8 cellular contexts compared by ENCODE assay signal in the genomic region with DNA sequence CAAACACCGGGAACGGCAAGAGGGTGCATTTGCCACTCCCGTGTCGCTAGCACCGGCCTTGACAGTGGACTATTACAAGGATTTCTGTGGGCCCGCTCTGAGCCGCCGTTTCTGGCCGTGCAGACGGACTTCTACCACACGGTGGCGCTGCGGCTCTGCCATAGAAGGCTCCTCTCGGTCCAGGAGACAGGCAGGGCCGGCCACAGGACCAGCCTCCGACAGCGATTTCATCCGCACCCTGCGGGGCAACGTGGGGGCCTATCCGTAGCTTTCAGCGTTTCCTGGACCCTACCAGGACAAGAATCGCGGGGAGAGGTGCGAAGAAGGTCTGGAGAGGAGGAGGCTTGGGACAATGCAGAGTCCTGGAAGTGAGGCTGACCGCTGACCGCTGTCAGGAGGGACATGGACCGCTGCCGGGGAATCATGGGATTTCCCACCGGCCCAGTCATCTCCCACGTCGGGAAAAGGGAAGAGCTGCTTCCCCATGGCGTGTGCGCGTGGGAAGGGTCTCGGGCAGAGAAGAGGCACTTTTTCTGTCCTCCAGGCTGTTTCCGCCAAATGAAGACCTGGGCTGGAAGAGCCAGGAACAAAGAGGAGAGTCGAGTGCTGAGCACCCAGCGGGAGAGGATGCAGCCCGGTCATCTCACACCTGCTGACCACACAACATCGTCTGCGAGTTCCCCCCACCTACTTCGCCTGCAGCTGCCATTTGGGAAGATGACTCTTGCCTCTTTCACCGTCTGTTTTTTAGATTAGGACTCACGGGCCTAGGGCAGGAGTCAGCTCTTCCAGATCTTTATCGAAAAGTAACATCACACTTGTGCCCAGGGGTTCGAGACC. TPM values are rescaled to one million over a fixed set of nuclear protein-coding genes. Genes with fewer than 3 reads are reported as not detected.
DNase-seq lines count a peak whose midpoint lies in the region; ATAC-seq and TF ChIP-seq lines count a peak whose summit lies in the region.

No MANE protein-coding gene starts in this region.

- H3K4me3 ChIP-seq in fibroblast of the aortic adventitia (ENCODE audit: low read depth, low read length) (peak overlapping the region; percentile 48), neural cell (ENCODE audit: low read length) (peak overlapping the region; percentile 60)

- peak overlapping the region in 3 of 7 donors; percentile 13 to 60 (median 59) for H3K27ac Mint-ChIP-seq in CD14-positive monocyte
- peak overlapping the region; percentile 60 for H3K27ac Mint-ChIP-seq in activated T-helper 17 cell treated with anti-CD3 and anti-CD28 coated beads, Interleukin-2, amount 50 U/mL, for 72 hours

- peaks cover 16% of the 10 kb centered on the region for H3K4me1 Mint-ChIP-seq in CD14-positive monocyte
- peaks cover 15% of the 10 kb centered on the region for H3K4me1 Mint-ChIP-seq in activated T-helper 17 cell treated with anti-CD3 and anti-CD28 coated beads, Interleukin-2, amount 50 U/mL, for 72 hours

- H4K20me1 ChIP-seq in neural cell (ENCODE audit: insufficient read depth), result no peaks in the 10 kb centered on the region

- H3K36me3 Mint-ChIP-seq in CD14-positive monocyte, result no peaks in the 10 kb centered on the region
- H3K36me3 Mint-ChIP-seq in activated T-helper 17 cell treated with anti-CD3 and anti-CD28 coated beads, Interleukin-2, amount 50 U/mL, for 72 hours (ENCODE audit: low read depth), result no peaks in the 10 kb centered on the region

- H3K27ac ChIP-seq in neural cell (ENCODE audit: low read length), result no peak overlapping the region

- no peaks in the 10 kb centered on the region for H3K9me2 ChIP-seq in neural cell (ENCODE audit: insufficient read depth, low read length)

- H3K9me3 Mint-ChIP-seq in CD14-positive monocyte, result no peaks in the 10 kb centered on the region
- H3K9me3 Mint-ChIP-seq in activated T-helper 17 cell treated with anti-CD3 and anti-CD28 coated beads, Interleukin-2, amount 50 U/mL, for 72 hours, result no peaks in the 10 kb centered on the region

- peak; percentile 86 for TF ChIP-seq CTCF in CD14-positive monocyte (IDR thresholded peaks at IDR 0.05)
- peak; percentile 89 for TF ChIP-seq CTCF in fibroblast of the aortic adventitia (IDR thresholded peaks at IDR 0.05; ENCODE audit: insufficient read depth, low read length)
- peak; percentile 95 for TF ChIP-seq CTCF in neural cell (IDR thresholded peaks at IDR 0.05; ENCODE audit: poor library complexity, severe bottlenecking)

- H3K27me3 ChIP-seq in neural cell (ENCODE audit: insufficient read depth, low read depth, low read length), result no peaks in the 10 kb centered on the region

- TF ChIP-seq RAD21 in neural cell (conservative IDR thresholded peaks at IDR 0.05), result peak; percentile 94

- H3F3A ChIP-seq in neural cell (ENCODE audit: insufficient read depth, low read length, poor library complexity, severe bottlenecking), result no peaks in the 10 kb centered on the region

- ATAC-seq in GM21367 (IDR thresholded peaks at IDR 0.05; ENCODE audit: unreplicated experiment), result peak; percentile 72
- ATAC-seq in activated T-helper 17 cell treated with anti-CD3 and anti-CD28 coated beads, Interleukin-2, amount 50 U/mL, for 72 hours (replicated peaks), result peak; percentile 88

- intact Hi-C loops in CD14-positive monocyte (cut with micrococcal nuclease), result loop anchor here (2.0 to 10.0 kb wide), 5 partner anchors 397 to 784 kb away; a partner anchor contains a TSS

- peak; percentile 87 for DNase-seq in CD14-positive monocyte (ENCODE audit: low spot score)
- peak; percentile 77 to 81 for DNase-seq in Kasumi-1 (lab: John Stamatoyannopoulos, UW)
- DNase-seq in RPMI7951 (ENCODE audit: low read depth), result peak; percentile 79
- DNase-seq in fibroblast of the aortic adventitia (ENCODE audit: low read depth), result peak; percentile 87
- peak; percentile 6 to 75 (median 64) for DNase-seq in stimulated activated naive CD4-positive, alpha-beta T cell (lab: John Stamatoyannopoulos, UW)

- H3K36me3 ChIP-seq in neural cell (ENCODE audit: insufficient read depth, low read length), result no peaks in the 10 kb centered on the region

- TF ChIP-seq EP300 in neural cell (conservative IDR thresholded peaks at IDR 0.05; ENCODE audit: poor library complexity, severe bottlenecking), result no peak

- no peak overlapping the region for H2AFZ ChIP-seq in neural cell (ENCODE audit: low read depth, low read length)

- H3K9me3 ChIP-seq in neural cell (ENCODE audit: low read length), result no peaks in the 10 kb centered on the region

- peak overlapping the region; percentile 59 for H3K4me2 ChIP-seq in neural cell (ENCODE audit: low read length)

- peak overlapping the region; percentile 50 for H3K9ac ChIP-seq in neural cell (ENCODE audit: low read length)

- peak overlapping the region; percentile 69 to 84 for H3K4me3 Mint-ChIP-seq in CD14-positive monocyte
- peak overlapping the region; percentile 70 for H3K4me3 Mint-ChIP-seq in activated T-helper 17 cell treated with anti-CD3 and anti-CD28 coated beads, Interleukin-2, amount 50 U/mL, for 72 hours

- H3K27me3 Mint-ChIP-seq in CD14-positive monocyte (ENCODE audit: low read depth in 3 of 3), result peaks cover 0 to 6% (median 2%) of the 10 kb centered on the region in 3 donors
- no peaks in the 10 kb centered on the region for H3K27me3 Mint-ChIP-seq in activated T-helper 17 cell treated with anti-CD3 and anti-CD28 coated beads, Interleukin-2, amount 50 U/mL, for 72 hours

- no peaks in the 10 kb centered on the region for H3K79me2 ChIP-seq in neural cell (replicated peaks; ENCODE audit: insufficient read depth, low read length)

TF ChIP-seq in neural cell, 6 proteins besides CTCF, POLR2A, EP300 and RAD21:
- peak; percentile 26 for TF ChIP-seq MXI1 (conservative IDR thresholded peaks at IDR 0.05; ENCODE audit: poor library complexity, severe bottlenecking)
- no peak for TF ChIP-seq EZH2 (IDR thresholded peaks at IDR 0.05; ENCODE audit: borderline replicate concordance, insufficient read depth, low read length, poor library complexity, severe bottlenecking)
- peak; percentile 93 for TF ChIP-seq SMC3 (conservative IDR thresholded peaks at IDR 0.05; ENCODE audit: poor library complexity)
TF ChIP-seq in neural cell: peak in this region for 2.

RNA-seq across cellular contexts. Expression of a gene that starts 35.5 kb away (rescaled TPM):
- polyA plus RNA-seq in CD14-positive monocyte (10 to 100 TPM; 10.5 to 15.0 TPM), neural cell (not detected in 2 replicates)
- total RNA-seq in RPMI7951 (2014; rRNA removed; shearing (Covaris generic)), result not detected in 2 replicates
- under 1 TPM; 0.98 to 0.99 TPM for total RNA-seq in activated T-helper 17 cell treated with anti-CD3 and anti-CD28 coated beads, Interleukin-2, amount 50 U/mL, for 72 hours
- total RNA-seq in fibroblast of the aortic adventitia (ENCODE audit: low replicate concordance), result 0.90 and 5.4 TPM in 2 replicates
- polyA minus RNA-seq in neural cell, result not detected in 2 replicates
